ENCODE assay signal across 1 cellular context in the genomic region with DNA sequence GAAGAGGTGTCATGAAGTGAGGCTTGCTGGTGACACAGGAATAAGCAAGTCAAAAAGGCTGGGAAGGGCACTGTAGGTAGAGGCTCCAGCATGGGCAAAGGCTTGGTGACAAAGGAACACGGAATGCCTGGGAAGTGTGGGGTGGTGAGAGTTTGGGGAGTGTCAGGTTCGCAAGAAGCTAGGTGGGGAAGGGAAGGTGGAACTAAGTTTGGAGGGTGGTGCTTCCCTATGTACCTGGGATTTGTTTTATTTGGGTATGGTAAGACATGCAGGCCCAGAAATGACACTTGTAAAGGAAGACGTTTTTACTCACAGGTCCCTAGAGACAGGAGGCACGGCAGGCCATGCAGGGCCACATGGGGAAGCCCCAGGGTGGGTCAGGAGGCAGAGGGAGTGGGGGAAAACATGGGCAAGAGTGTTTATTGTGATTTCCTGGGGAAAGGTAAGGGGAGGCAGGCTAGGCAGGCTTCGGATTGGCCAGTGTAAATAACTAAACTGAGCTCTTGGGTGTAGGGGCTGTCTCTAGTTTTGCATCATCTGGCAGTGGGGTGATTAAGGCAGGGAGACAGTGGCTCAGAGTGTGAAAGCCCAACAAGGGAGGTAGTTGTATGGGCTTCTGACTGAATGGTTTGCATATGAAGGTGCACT.
TF ChIP-seq lines count a peak whose summit lies in the region.

No MANE protein-coding gene starts in this region.

TF ChIP-seq in GM12878, 131 proteins besides CTCF, POLR2A, EP300 and RAD21 (continued from another document and continues in another):
- TF ChIP-seq ZBED1 (IDR thresholded peaks at IDR 0.05; ENCODE audit: borderline replicate concordance), result peak; percentile 48; the same call in 1 of the 2 replicates
- TF ChIP-seq BCL11A (IDR thresholded peaks at IDR 0.05; ENCODE audit: low read depth, low read length), result peak; percentile 48; the same call in 1 of the 2 replicates
- TF ChIP-seq, protein P1, sequence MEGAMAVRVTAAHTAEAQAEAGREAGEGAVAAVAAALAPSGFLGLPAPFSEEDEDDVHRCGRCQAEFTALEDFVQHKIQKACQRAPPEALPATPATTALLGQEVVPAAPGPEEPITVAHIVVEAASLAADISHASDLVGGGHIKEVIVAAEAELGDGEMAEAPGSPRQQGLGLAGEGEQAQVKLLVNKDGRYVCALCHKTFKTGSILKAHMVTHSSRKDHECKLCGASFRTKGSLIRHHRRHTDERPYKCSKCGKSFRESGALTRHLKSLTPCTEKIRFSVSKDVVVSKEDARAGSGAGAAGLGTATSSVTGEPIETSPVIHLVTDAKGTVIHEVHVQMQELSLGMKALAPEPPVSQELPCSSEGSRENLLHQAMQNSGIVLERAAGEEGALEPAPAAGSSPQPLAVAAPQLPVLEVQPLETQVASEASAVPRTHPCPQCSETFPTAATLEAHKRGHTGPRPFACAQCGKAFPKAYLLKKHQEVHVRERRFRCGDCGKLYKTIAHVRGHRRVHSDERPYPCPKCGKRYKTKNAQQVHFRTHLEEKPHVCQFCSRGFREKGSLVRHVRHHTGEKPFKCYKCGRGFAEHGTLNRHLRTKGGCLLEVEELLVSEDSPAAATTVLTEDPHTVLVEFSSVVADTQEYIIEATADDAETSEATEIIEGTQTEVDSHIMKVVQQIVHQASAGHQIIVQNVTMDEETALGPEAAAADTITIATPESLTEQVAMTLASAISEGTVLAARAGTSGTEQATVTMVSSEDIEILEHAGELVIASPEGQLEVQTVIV (IDR thresholded peaks at IDR 0.05; ENCODE audit: borderline replicate concordance, partially characterized antibody), result no peak
- TF ChIP-seq, protein P2, sequence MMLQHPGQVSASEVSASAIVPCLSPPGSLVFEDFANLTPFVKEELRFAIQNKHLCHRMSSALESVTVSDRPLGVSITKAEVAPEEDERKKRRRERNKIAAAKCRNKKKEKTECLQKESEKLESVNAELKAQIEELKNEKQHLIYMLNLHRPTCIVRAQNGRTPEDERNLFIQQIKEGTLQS (IDR thresholded peaks at IDR 0.05; ENCODE audit: borderline replicate concordance, extremely low read depth, low read depth, low read length), result no peak
- 0 out of 2 replicates have a peak, but pooled peaks have one; percentile 3 for TF ChIP-seq SMC3 (IDR thresholded peaks at IDR 0.05; ENCODE audit: borderline replicate concordance, low read length)
- TF ChIP-seq, protein P3, sequence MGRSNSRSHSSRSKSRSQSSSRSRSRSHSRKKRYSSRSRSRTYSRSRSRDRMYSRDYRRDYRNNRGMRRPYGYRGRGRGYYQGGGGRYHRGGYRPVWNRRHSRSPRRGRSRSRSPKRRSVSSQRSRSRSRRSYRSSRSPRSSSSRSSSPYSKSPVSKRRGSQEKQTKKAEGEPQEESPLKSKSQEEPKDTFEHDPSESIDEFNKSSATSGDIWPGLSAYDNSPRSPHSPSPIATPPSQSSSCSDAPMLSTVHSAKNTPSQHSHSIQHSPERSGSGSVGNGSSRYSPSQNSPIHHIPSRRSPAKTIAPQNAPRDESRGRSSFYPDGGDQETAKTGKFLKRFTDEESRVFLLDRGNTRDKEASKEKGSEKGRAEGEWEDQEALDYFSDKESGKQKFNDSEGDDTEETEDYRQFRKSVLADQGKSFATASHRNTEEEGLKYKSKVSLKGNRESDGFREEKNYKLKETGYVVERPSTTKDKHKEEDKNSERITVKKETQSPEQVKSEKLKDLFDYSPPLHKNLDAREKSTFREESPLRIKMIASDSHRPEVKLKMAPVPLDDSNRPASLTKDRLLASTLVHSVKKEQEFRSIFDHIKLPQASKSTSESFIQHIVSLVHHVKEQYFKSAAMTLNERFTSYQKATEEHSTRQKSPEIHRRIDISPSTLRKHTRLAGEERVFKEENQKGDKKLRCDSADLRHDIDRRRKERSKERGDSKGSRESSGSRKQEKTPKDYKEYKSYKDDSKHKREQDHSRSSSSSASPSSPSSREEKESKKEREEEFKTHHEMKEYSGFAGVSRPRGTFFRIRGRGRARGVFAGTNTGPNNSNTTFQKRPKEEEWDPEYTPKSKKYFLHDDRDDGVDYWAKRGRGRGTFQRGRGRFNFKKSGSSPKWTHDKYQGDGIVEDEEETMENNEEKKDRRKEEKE (IDR thresholded peaks at IDR 0.05), result no peak
- TF ChIP-seq, protein P4, sequence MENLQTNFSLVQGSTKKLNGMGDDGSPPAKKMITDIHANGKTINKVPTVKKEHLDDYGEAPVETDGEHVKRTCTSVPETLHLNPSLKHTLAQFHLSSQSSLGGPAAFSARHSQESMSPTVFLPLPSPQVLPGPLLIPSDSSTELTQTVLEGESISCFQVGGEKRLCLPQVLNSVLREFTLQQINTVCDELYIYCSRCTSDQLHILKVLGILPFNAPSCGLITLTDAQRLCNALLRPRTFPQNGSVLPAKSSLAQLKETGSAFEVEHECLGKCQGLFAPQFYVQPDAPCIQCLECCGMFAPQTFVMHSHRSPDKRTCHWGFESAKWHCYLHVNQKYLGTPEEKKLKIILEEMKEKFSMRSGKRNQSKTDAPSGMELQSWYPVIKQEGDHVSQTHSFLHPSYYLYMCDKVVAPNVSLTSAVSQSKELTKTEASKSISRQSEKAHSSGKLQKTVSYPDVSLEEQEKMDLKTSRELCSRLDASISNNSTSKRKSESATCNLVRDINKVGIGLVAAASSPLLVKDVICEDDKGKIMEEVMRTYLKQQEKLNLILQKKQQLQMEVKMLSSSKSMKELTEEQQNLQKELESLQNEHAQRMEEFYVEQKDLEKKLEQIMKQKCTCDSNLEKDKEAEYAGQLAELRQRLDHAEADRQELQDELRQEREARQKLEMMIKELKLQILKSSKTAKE (IDR thresholded peaks at IDR 0.05; ENCODE audit: low read depth, poor library complexity, severe bottlenecking), result peak; percentile 79
- TF ChIP-seq, protein P5, sequence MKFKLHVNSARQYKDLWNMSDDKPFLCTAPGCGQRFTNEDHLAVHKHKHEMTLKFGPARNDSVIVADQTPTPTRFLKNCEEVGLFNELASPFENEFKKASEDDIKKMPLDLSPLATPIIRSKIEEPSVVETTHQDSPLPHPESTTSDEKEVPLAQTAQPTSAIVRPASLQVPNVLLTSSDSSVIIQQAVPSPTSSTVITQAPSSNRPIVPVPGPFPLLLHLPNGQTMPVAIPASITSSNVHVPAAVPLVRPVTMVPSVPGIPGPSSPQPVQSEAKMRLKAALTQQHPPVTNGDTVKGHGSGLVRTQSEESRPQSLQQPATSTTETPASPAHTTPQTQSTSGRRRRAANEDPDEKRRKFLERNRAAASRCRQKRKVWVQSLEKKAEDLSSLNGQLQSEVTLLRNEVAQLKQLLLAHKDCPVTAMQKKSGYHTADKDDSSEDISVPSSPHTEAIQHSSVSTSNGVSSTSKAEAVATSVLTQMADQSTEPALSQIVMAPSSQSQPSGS (IDR thresholded peaks at IDR 0.05; ENCODE audit: low read length), result 0 out of 2 replicates have a peak, but pooled peaks have one; percentile 8
- TF ChIP-seq TCF12 (IDR thresholded peaks at IDR 0.05; ENCODE audit: low read depth, low read length), result 0 out of 2 replicates have a peak, but pooled peaks have one; percentile 26
- TF ChIP-seq HDGF (IDR thresholded peaks at IDR 0.05), result peak; percentile 94
- no peak for TF ChIP-seq RFX5 (IDR thresholded peaks at IDR 0.05; ENCODE audit: low read depth, low read length)
- peak; percentile 56; the same call in 1 of the 2 replicates for TF ChIP-seq NFIC (IDR thresholded peaks at IDR 0.05; ENCODE audit: low read depth, low read length)
- TF ChIP-seq MEF2B (IDR thresholded peaks at IDR 0.05; ENCODE audit: partially characterized antibody, poor library complexity, severe bottlenecking), result peak; percentile 98
- TF ChIP-seq, protein P6, sequence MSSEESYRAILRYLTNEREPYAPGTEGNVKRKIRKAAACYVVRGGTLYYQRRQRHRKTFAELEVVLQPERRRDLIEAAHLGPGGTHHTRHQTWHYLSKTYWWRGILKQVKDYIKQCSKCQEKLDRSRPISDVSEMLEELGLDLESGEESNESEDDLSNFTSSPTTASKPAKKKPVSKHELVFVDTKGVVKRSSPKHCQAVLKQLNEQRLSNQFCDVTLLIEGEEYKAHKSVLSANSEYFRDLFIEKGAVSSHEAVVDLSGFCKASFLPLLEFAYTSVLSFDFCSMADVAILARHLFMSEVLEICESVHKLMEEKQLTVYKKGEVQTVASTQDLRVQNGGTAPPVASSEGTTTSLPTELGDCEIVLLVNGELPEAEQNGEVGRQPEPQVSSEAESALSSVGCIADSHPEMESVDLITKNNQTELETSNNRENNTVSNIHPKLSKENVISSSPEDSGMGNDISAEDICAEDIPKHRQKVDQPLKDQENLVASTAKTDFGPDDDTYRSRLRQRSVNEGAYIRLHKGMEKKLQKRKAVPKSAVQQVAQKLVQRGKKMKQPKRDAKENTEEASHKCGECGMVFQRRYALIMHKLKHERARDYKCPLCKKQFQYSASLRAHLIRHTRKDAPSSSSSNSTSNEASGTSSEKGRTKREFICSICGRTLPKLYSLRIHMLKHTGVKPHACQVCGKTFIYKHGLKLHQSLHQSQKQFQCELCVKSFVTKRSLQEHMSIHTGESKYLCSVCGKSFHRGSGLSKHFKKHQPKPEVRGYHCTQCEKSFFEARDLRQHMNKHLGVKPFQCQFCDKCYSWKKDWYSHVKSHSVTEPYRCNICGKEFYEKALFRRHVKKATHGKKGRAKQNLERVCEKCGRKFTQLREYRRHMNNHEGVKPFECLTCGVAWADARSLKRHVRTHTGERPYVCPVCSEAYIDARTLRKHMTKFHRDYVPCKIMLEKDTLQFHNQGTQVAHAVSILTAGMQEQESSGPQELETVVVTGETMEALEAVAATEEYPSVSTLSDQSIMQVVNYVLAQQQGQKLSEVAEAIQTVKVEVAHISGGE (CRISPR knock-in tag; IDR thresholded peaks at IDR 0.05), result no peak
- peak; percentile 62 for TF ChIP-seq JUNB (IDR thresholded peaks at IDR 0.05)
- TF ChIP-seq IRF4 (IDR thresholded peaks at IDR 0.05; ENCODE audit: low read depth, low read length), result peak; percentile 64; the same call in 1 of the 2 replicates
- TF ChIP-seq CREM (IDR thresholded peaks at IDR 0.05; ENCODE audit: low read depth), result peak; percentile 50; the same call in 1 of the 2 replicates
- peak; percentile 90 for TF ChIP-seq NBN (IDR thresholded peaks at IDR 0.05)
- TF ChIP-seq, protein P7, sequence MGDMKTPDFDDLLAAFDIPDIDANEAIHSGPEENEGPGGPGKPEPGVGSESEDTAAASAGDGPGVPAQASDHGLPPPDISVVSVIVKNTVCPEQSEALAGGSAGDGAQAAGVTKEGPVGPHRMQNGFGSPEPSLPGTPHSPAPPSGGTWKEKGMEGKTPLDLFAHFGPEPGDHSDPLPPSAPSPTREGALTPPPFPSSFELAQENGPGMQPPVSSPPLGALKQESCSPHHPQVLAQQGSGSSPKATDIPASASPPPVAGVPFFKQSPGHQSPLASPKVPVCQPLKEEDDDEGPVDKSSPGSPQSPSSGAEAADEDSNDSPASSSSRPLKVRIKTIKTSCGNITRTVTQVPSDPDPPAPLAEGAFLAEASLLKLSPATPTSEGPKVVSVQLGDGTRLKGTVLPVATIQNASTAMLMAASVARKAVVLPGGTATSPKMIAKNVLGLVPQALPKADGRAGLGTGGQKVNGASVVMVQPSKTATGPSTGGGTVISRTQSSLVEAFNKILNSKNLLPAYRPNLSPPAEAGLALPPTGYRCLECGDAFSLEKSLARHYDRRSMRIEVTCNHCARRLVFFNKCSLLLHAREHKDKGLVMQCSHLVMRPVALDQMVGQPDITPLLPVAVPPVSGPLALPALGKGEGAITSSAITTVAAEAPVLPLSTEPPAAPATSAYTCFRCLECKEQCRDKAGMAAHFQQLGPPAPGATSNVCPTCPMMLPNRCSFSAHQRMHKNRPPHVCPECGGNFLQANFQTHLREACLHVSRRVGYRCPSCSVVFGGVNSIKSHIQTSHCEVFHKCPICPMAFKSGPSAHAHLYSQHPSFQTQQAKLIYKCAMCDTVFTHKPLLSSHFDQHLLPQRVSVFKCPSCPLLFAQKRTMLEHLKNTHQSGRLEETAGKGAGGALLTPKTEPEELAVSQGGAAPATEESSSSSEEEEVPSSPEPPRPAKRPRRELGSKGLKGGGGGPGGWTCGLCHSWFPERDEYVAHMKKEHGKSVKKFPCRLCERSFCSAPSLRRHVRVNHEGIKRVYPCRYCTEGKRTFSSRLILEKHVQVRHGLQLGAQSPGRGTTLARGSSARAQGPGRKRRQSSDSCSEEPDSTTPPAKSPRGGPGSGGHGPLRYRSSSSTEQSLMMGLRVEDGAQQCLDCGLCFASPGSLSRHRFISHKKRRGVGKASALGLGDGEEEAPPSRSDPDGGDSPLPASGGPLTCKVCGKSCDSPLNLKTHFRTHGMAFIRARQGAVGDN (IDR thresholded peaks at IDR 0.05), result peak; percentile 89
- peak; percentile 75 to 88; a peak in 3 of 4 replicates for TF ChIP-seq IKZF2 (IDR thresholded peaks at IDR 0.05)
- no peak for TF ChIP-seq SMAD5 (IDR thresholded peaks at IDR 0.05; ENCODE audit: low read depth)
- TF ChIP-seq PAX5 (IDR thresholded peaks at IDR 0.05; ENCODE audit: borderline replicate concordance, low read depth, low read length), result 0 out of 2 replicates have a peak, but pooled peaks have one; percentile 55
- peak in 1 of 2 experiments; percentile 8; a peak in 1 of 4 replicates for TF ChIP-seq ETV6 (conservative IDR thresholded peaks at IDR 0.05 in 1 of 2, IDR thresholded peaks at IDR 0.05 in 1 of 2; ENCODE audit: borderline replicate concordance in 1 of 2, low read depth in 1 of 2)
- peak; percentile 34 for TF ChIP-seq SMAD1 (IDR thresholded peaks at IDR 0.05; ENCODE audit: low read depth, partially characterized antibody)
- TF ChIP-seq IKZF1 (conservative IDR thresholded peaks at IDR 0.05), result peak; percentile 73
- TF ChIP-seq ATF7 (IDR thresholded peaks at IDR 0.05; ENCODE audit: low read depth), result peak; percentile 81
- peak; percentile 49 for TF ChIP-seq RUNX3 (IDR thresholded peaks at IDR 0.05; ENCODE audit: low read length)
- TF ChIP-seq CEBPZ (IDR thresholded peaks at IDR 0.05; ENCODE audit: low read depth, low read length), result no peak
- peak; percentile 36 to 38; a peak in 1 of 4 replicates for TF ChIP-seq BHLHE40 (IDR thresholded peaks at IDR 0.05; ENCODE audit: borderline replicate concordance in 1 of 2, low read depth in 2 of 2, low read length in 1 of 2)
- no peak for TF ChIP-seq SIN3A (IDR thresholded peaks at IDR 0.05; ENCODE audit: low read depth, low read length)
